Comparison of ENCODE assay signal across 8 cellular contexts in the genomic region with DNA sequence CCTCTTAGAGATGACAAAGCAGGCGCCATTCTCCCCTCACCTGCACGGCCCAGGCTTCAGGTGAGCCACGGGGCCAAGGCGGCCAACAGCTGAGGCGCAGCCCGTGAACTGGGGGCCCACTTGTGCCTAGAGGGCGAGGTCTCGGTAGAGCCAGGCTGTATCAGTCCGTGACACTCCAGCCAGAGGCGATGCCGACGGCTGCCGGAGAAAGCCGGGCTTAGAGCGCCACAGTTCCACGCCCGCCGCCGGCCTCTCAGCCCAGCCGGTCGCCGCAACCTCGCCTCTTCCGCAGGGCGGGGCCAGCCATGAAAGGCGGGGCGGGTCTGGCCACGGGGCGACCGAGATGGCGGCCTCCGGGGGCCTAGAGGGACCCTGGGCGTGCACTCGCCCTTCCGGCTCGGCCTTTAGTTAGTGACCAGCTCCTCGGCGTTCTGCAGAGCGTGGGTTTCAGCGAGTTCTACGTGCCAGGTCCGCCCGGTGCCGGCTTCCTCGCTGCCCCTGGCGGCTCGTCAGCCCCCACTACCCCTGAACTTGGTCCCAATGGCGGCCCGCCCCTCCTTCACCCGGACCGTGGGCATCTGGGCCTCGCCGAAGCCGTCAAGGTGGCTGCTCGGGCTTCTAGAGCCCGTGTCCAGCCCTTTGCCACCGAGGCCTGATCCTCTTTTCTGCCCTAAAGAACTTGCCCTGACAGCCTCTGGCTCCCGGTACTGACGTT. TPM values are rescaled to one million over a fixed set of nuclear protein-coding genes. Genes with fewer than 3 reads are reported as not detected.
DNase-seq lines count a peak whose midpoint lies in the region; ATAC-seq and TF ChIP-seq lines count a peak whose summit lies in the region.

Gene ZNF621 (plus strand): TSS at position 390 of the 715 bp plus-strand sequence. CDS start 881 bp downstream, outside the sequence.

- CTCF ChIA-PET in activated CD4-positive, alpha-beta memory T cell treated with anti-CD3 and anti-CD28 coated beads, Interleukin-2, amount 10 ng/mL, durations not matched to agents 7 days and 5 days (lab: Charles Lee) = interaction anchor here (0.8 to 3.6 kb wide), 5 partner anchors 18 to 1359 kb away, joined by 3 to 24 read pairs (median 3); partner anchors contain the start of genes RPL14 and ZNF620

- H3K27ac ChIP-seq in C4-2B (peak within 1 kb of the TSS; percentile 73), duodenal mucosa (ENCODE audit: low read depth, low read length) (peak within 1 kb of the TSS; percentile 69), lower lobe of right lung (peak within 1 kb of the TSS; percentile 86)

- H3K27ac Mint-ChIP-seq in activated CD4-positive, alpha-beta memory T cell treated with anti-CD3 and anti-CD28 coated beads, Interleukin-2, amount 10 ng/mL, durations not matched to agents 7 days and 5 days = peak within 1 kb of the TSS; percentile 84

- H3K4me3 Mint-ChIP-seq in activated CD4-positive, alpha-beta memory T cell treated with anti-CD3 and anti-CD28 coated beads, Interleukin-2, amount 10 ng/mL, durations not matched to agents 7 days and 5 days = peak within 1 kb of the TSS; percentile 94

- H3K4me1 ChIP-seq in duodenal mucosa (ENCODE audit: control insufficient read depth in 1 of 2, insufficient read depth in 2 of 2, low read length in 2 of 2) (peaks cover 16 to 17% of the 10 kb centered on the region in 2 donors), lower lobe of right lung (peaks cover 13% of the 10 kb centered on the region)

- ATAC-seq in HG03439 (IDR thresholded peaks at IDR 0.05; ENCODE audit: unreplicated experiment) (peak; percentile 99), lower lobe of right lung (peak; percentile 100)

- H3K9ac ChIP-seq in duodenal mucosa (ENCODE audit: low read depth in 1 of 2, low read length in 2 of 2) = peak within 1 kb of the TSS; percentile 85 to 92

- POLR2A ChIA-PET in activated CD4-positive, alpha-beta memory T cell treated with anti-CD3 and anti-CD28 coated beads, Interleukin-2, amount 10 ng/mL, durations not matched to agents 7 days and 5 days (lab: Charles Lee) = interaction anchor here (0.7 to 3.7 kb wide), 15 partner anchors 8 to 72 kb away, joined by 3 to 46 read pairs (median 5); partner anchors contain the start of genes RPL14, ZNF619 and ZNF620

- H3K4me3 ChIP-seq in duodenal mucosa (ENCODE audit: low read depth in 1 of 2, low read length in 2 of 2) (peak within 1 kb of the TSS; percentile 85 to 93), lower lobe of right lung (peak within 1 kb of the TSS; percentile 65)

- peaks cover 32% of the 10 kb centered on the region for H3K4me1 Mint-ChIP-seq in activated CD4-positive, alpha-beta memory T cell treated with anti-CD3 and anti-CD28 coated beads, Interleukin-2, amount 10 ng/mL, durations not matched to agents 7 days and 5 days

- no peaks in the 10 kb centered on the region for H3K27me3 Mint-ChIP-seq in activated CD4-positive, alpha-beta memory T cell treated with anti-CD3 and anti-CD28 coated beads, Interleukin-2, amount 10 ng/mL, durations not matched to agents 7 days and 5 days

- H3K36me3 ChIP-seq in duodenal mucosa (ENCODE audit: control insufficient read depth in 1 of 2, insufficient read depth in 2 of 2, low read length in 2 of 2) (peaks cover 5 to 20% of the 10 kb centered on the region in 2 donors), lower lobe of right lung (peaks cover 30% of the 10 kb centered on the region)

- peak; percentile 89 for DNase-seq in GM19238 (ENCODE audit: insufficient read length, low spot score)
- DNase-seq in NCI-H748 treated with DMSO at 0.1 percent for 48 hours (lab: John Stamatoyannopoulos, UW) = peak; percentile 45
- DNase-seq in activated CD4-positive, alpha-beta memory T cell treated with anti-CD3 and anti-CD28 coated beads, Interleukin-2, amount 10 ng/mL, durations not matched to agents 7 days and 5 days = peak; percentile 87
- peak; percentile 95 for DNase-seq in lower lobe of right lung
- peak; percentile 66 to 79 (median 68) for DNase-seq in stimulated activated CD4-positive, alpha-beta T cell treated with anti-CD3 and anti-CD28 coated beads, TNF-alpha, amount 100 ng/mL, for 24 hours (ENCODE audit: low read depth in 3 of 3)

- peaks cover 50% of the 10 kb centered on the region for H3K36me3 Mint-ChIP-seq in activated CD4-positive, alpha-beta memory T cell treated with anti-CD3 and anti-CD28 coated beads, Interleukin-2, amount 10 ng/mL, durations not matched to agents 7 days and 5 days (ENCODE audit: low read depth)

- TF ChIP-seq CTCF in C4-2B (conservative IDR thresholded peaks at IDR 0.05) (no peak), lower lobe of right lung (IDR thresholded peaks at IDR 0.05) (peak; percentile 15)

- no peaks in the 10 kb centered on the region for H3K9me3 ChIP-seq in duodenal mucosa (ENCODE audit: control insufficient read depth in 1 of 2, low read length in 2 of 2)
- H3K9me3 ChIP-seq in lower lobe of right lung = no peaks in the 10 kb centered on the region

- H3K9me3 Mint-ChIP-seq in activated CD4-positive, alpha-beta memory T cell treated with anti-CD3 and anti-CD28 coated beads, Interleukin-2, amount 10 ng/mL, durations not matched to agents 7 days and 5 days = no peaks in the 10 kb centered on the region

- intact Hi-C loops in lower lobe of right lung (cut with DNase I) = no loop called here

- H3K27me3 ChIP-seq in duodenal mucosa (ENCODE audit: control insufficient read depth in 1 of 2, insufficient read depth in 2 of 2, low read length in 2 of 2) (no peaks in the 10 kb centered on the region), lower lobe of right lung (ENCODE audit: low read depth) (no peaks in the 10 kb centered on the region)

RNA-seq across cellular contexts. Expression of gene ZNF621, which starts in this region (rescaled TPM):
- total RNA-seq in activated CD4-positive, alpha-beta memory T cell treated with anti-CD3 and anti-CD28 coated beads, Interleukin-2, amount 10 ng/mL, durations not matched to agents 7 days and 5 days = 10 to 100 TPM; 24.9 to 25.7 TPM
- 19.9 TPM for total RNA-seq in lower lobe of right lung

Comparison
In these comparisons a context has a peak if more than half of its experiments do, and no peak if none do; other contexts are left out.
1. Peak in every context shown above with its lines: DNase-seq, ATAC-seq, H3K4me3 ChIP-seq and H3K27ac ChIP-seq.
2. DNase-seq: peak in every context shown above with its lines; median percentile 95 in lower lobe of right lung; 89 in GM19238; 87 in activated CD4-positive, alpha-beta memory T cell treated with anti-CD3 and anti-CD28 coated beads, Interleukin-2, amount 10 ng/mL, durations not matched to agents 7 days and 5 days; 68 in stimulated activated CD4-positive, alpha-beta T cell treated with anti-CD3 and anti-CD28 coated beads, TNF-alpha, amount 100 ng/mL, for 24 hours; 45 in NCI-H748 treated with DMSO at 0.1 percent for 48 hours.